Comparison of ENCODE assay signal across 24 cellular contexts in genomic region chr13:90205911-90206310, GRCh38.
"Had no signal": no experiment of that assay in that cellular context is flagged by ENCODE, and none has a peak within 500 bp of the region (broad histone marks: within the 10 kb centered on the region; RNA-seq: fewer than 3 reads in every experiment).

No MANE protein-coding gene starts in this region.

- ATAC-seq: natural killer cell; pancreas; right cardiac atrium; sciatic nerve; stimulated activated effector memory CD8-positive, alpha-beta T cell treated with anti-CD3 and anti-CD28 coated beads, Interleukin-12 subunit alpha, Interleukin-12 subunit beta, amount 100 ng/mL, for 72 hours had no signal

- H3K36me3 Mint-ChIP-seq: naive B cell; stimulated activated effector memory CD8-positive, alpha-beta T cell treated with anti-CD3 and anti-CD28 coated beads, Interleukin-12 subunit alpha, Interleukin-12 subunit beta, amount 100 ng/mL, for 72 hours; type B pancreatic cell had no signal

- H3K4me3 Mint-ChIP-seq: immature natural killer cell; mesothelial cell of epicardium; naive B cell; natural killer cell; stimulated activated effector memory CD8-positive, alpha-beta T cell treated with anti-CD3 and anti-CD28 coated beads, Interleukin-12 subunit alpha, Interleukin-12 subunit beta, amount 100 ng/mL, for 72 hours; stimulated activated naive CD8-positive, alpha-beta T cell treated with anti-CD3 and anti-CD28 coated beads, Interleukin-15, Interleukin-2, amounts not matched to agents 100 ng/mL and 50 ng/mL, for 24 hours; type B pancreatic cell had no signal

- H3K27me3 Mint-ChIP-seq: naive B cell; stimulated activated naive CD8-positive, alpha-beta T cell treated with anti-CD3 and anti-CD28 coated beads, Interleukin-15, Interleukin-2, amounts not matched to agents 100 ng/mL and 50 ng/mL, for 24 hours; type B pancreatic cell had no signal

- DNase-seq: hypothalamus; immature natural killer cell; left ventricle myocardium inferior; mesendoderm; naive B cell; natural killer cell; nucleus accumbens; pancreas; retina; right cardiac atrium; stimulated activated CD4-positive, alpha-beta T cell treated with anti-CD3 and anti-CD28 coated beads, Interleukin-4, amount 100 ng/mL, for 24 hours; stimulated activated naive CD4-positive, alpha-beta T cell; uterus had no signal

- H3K27me3 ChIP-seq: suprapubic skin, tibial nerve, uterus had no signal

- H3K4me1 Mint-ChIP-seq: immature natural killer cell; naive B cell; natural killer cell; stimulated activated effector memory CD8-positive, alpha-beta T cell treated with anti-CD3 and anti-CD28 coated beads, Interleukin-12 subunit alpha, Interleukin-12 subunit beta, amount 100 ng/mL, for 72 hours had no signal

- H3K27ac Mint-ChIP-seq: immature natural killer cell; mesothelial cell of epicardium; naive B cell; natural killer cell; stimulated activated effector memory CD8-positive, alpha-beta T cell treated with anti-CD3 and anti-CD28 coated beads, Interleukin-12 subunit alpha, Interleukin-12 subunit beta, amount 100 ng/mL, for 72 hours; stimulated activated naive CD8-positive, alpha-beta T cell treated with anti-CD3 and anti-CD28 coated beads, Interleukin-15, Interleukin-2, amounts not matched to agents 100 ng/mL and 50 ng/mL, for 24 hours; type B pancreatic cell had no signal

- H3K4me1 ChIP-seq: pancreas, prostate gland, suprapubic skin, tibial nerve, uterus had no signal

- H3K9me3 Mint-ChIP-seq: type B pancreatic cell had no signal

- H3K27ac ChIP-seq: left ventricle myocardium inferior, pancreas, prostate gland, skin epidermis, suprapubic skin, thoracic aorta, tibial nerve, uterus had no signal

- H3K4me3 ChIP-seq: left ventricle myocardium inferior, lung, pancreas, prostate gland, skin epidermis, suprapubic skin, thoracic aorta, tibial nerve, uterus had no signal

- H3K9me3 ChIP-seq: left ventricle myocardium inferior, pancreas, prostate gland, suprapubic skin, thoracic aorta, tibial nerve, uterus had no signal

- H3K36me3 ChIP-seq: left ventricle myocardium inferior, pancreas, prostate gland, suprapubic skin, thoracic aorta, tibial nerve, uterus had no signal
